ENCODE assay signal across 9 cellular contexts in genomic region chr1:6519935-6520621, GRCh38. TPM values are rescaled to one million over a fixed set of nuclear protein-coding genes. Genes with fewer than 3 reads are reported as not detected.
DNase-seq lines count a peak whose midpoint lies in the region; ATAC-seq and TF ChIP-seq lines count a peak whose summit lies in the region.
"Had no signal": no experiment of that assay in that cellular context is flagged by ENCODE, and none has a peak within 500 bp of the region (broad histone marks: within the 10 kb centered on the region; RNA-seq: fewer than 3 reads in every experiment).

No MANE protein-coding gene starts in this region.

- H3K36me3 ChIP-seq in fibroblast of lung (ENCODE audit: control insufficient read depth, insufficient read depth, low read length) (peaks cover 3% of the 10 kb centered on the region), OCI-LY7 (ENCODE audit: insufficient read depth, low read length) (peaks cover 12% of the 10 kb centered on the region)

- H4K20me1 ChIP-seq in fibroblast of lung (ENCODE audit: control insufficient read depth, extremely low read depth, insufficient read depth, low read length) (no peaks in the 10 kb centered on the region), OCI-LY7 (ENCODE audit: insufficient read depth, low read length) (no peaks in the 10 kb centered on the region)

- ATAC-seq in omental fat pad (ENCODE audit: low FRiP score): peak; percentile 63
- ATAC-seq in GM18517 (IDR thresholded peaks at IDR 0.05; ENCODE audit: unreplicated experiment): no peak

- DNase-seq in Daoy (ENCODE audit: low read depth) (peak; percentile 93), NCI-H446 (lab: John Stamatoyannopoulos, UW) (peak; percentile 89 to 92), fibroblast of lung (ENCODE audit: low read depth in 2 of 2) (peak; percentile 75 to 84), omental fat pad (ENCODE audit: low spot score) (no peak), OCI-LY7 (ENCODE audit: low spot score) (no peak)
- DNase-seq in activated CD4-positive, alpha-beta T cell treated with anti-CD3 and anti-CD28 coated beads for 1 hour: no peak
- no peak for DNase-seq in NK-92 treated with Interleukin-12 subunit alpha and Interleukin-12 subunit beta, amount 100 ng/mL, for 24 hours (lab: John Stamatoyannopoulos, UW)

- no peaks in the 10 kb centered on the region for H3K9me2 ChIP-seq in OCI-LY7 (ENCODE audit: insufficient read depth, low read length)

- CTCF ChIA-PET in OCI-LY7 (lab: Charles Lee; ENCODE audit: unreplicated experiment): no interaction called here

- no peaks in the 10 kb centered on the region for H3K9me3 ChIP-seq in fibroblast of lung (ENCODE audit: control insufficient read depth, insufficient read depth, low read depth, low read length)
- H3K9me3 ChIP-seq in OCI-LY7 (ENCODE audit: low read length): no peaks in the 10 kb centered on the region

- BruUV-seq in OCI-LY7 (replicated peaks; lab: Mats Ljungman, UMichigan): no TSS peak

- peak overlapping the region; percentile 41 for H3K4me2 ChIP-seq in fibroblast of lung (ENCODE audit: extremely low read depth, insufficient read depth, low read length)
- no peak overlapping the region for H3K4me2 ChIP-seq in OCI-LY7 (ENCODE audit: low read length)

- no peak overlapping the region for H3K9ac ChIP-seq in fibroblast of lung (ENCODE audit: insufficient read depth, low read length)

- intact Hi-C loops in OCI-LY7 (cut with micrococcal nuclease; ENCODE audit: unreplicated experiment): loop anchor here (5.0 kb wide), 1 partner anchor 33 kb away; no protein-coding TSS in a partner anchor

- H2AFZ ChIP-seq in fibroblast of lung (ENCODE audit: low read length): no peak overlapping the region
- no peak overlapping the region for H2AFZ ChIP-seq in OCI-LY7 (ENCODE audit: low read length)

- no peaks in the 10 kb centered on the region for H3K27me3 ChIP-seq in fibroblast of lung (ENCODE audit: control insufficient read depth, insufficient read depth, low read length)

- TF ChIP-seq CTCF in fibroblast of lung (conservative IDR thresholded peaks at IDR 0.05 in 1 of 2, IDR thresholded peaks at IDR 0.05 in 1 of 2; ENCODE audit: low read depth in 1 of 2, low read length in 2 of 2) (no peak), omental fat pad (IDR thresholded peaks at IDR 0.05) (no peak), OCI-LY7 (conservative IDR thresholded peaks at IDR 0.05; ENCODE audit: low read length) (no peak)

- H3K4me3 ChIP-seq in fibroblast of lung (replicated peaks in 1 of 4; ENCODE audit: control extremely low read depth in 1 of 4, insufficient read depth in 1 of 4, low read depth in 3 of 4, low read length in 4 of 4) (no peak overlapping the region), OCI-LY7 (ENCODE audit: low read depth, low read length, poor library complexity, severe bottlenecking) (no peak overlapping the region)

- H3K4me1 ChIP-seq in fibroblast of lung (ENCODE audit: control insufficient read depth, extremely low read depth, insufficient read depth, low read length) (no peaks in the 10 kb centered on the region), OCI-LY7 (ENCODE audit: insufficient read depth, low read length, poor library complexity, severe bottlenecking) (no peaks in the 10 kb centered on the region)

- H3K79me2 ChIP-seq in fibroblast of lung (ENCODE audit: control insufficient read depth, insufficient read depth, low read length): no peaks in the 10 kb centered on the region
- H3K79me2 ChIP-seq in OCI-LY7 (ENCODE audit: insufficient read depth, low read depth, low read length): no peaks in the 10 kb centered on the region

- POLR2A ChIA-PET in OCI-LY7 (lab: Charles Lee): no interaction called here

- no peak overlapping the region for H3K27ac ChIP-seq in fibroblast of lung (ENCODE audit: insufficient read depth, low read length)
- no peak overlapping the region for H3K27ac ChIP-seq in OCI-LY7 (ENCODE audit: low read depth, low read length, poor library complexity, severe bottlenecking)

RNA-seq across cellular contexts. Expression of gene PLEKHG5, which starts 28.6 kb away (rescaled TPM):
- 8.1 and 8.4 TPM in 2 replicates for total RNA-seq in Daoy (2014; rRNA removed; shearing (Covaris generic))
- total RNA-seq in fibroblast of lung: 1.3 and 3.3 TPM in 2 replicates
- 0.42 and 0.79 TPM in 2 replicates for polyA plus RNA-seq in fibroblast of lung
- polyA plus RNA-seq in fibroblast of lung (2012): 0.98 and 2.2 TPM in 2 replicates
- 0.56 and 1.6 TPM in 2 replicates for polyA minus RNA-seq in fibroblast of lung (ENCODE audit: low replicate concordance)
- total RNA-seq in omental fat pad: 10 to 100 TPM in 1 of 4 donors, 1 to 10 TPM in 3; 6.6 to 24.6 (median 7.9) TPM
- 0.67 and 1.6 TPM in 2 replicates for total RNA-seq in OCI-LY7 (2014; rRNA removed; shearing (Covaris generic))
- total RNA-seq in OCI-LY7 (2022): 1.7 and 2.4 TPM in 2 replicates

RNA-seq across cellular contexts. Expression of gene NOL9, which starts 34.2 kb away (rescaled TPM):
- total RNA-seq in Daoy (2014; rRNA removed; shearing (Covaris generic)): 29.9 and 42.1 TPM in 2 replicates
- total RNA-seq in fibroblast of lung (17.5 and 18.7 TPM in 2 replicates), omental fat pad (10 to 100 TPM; 18.2 to 45.2 (median 24.7) TPM), OCI-LY7 (2022) (58.8 and 65.5 TPM in 2 replicates)
- 19.0 and 24.2 TPM in 2 replicates for polyA plus RNA-seq in fibroblast of lung
- polyA plus RNA-seq in fibroblast of lung (2012): 6.7 and 7.7 TPM in 2 replicates
- polyA minus RNA-seq in fibroblast of lung (ENCODE audit: low replicate concordance): 18.0 and 19.0 TPM in 2 replicates
- total RNA-seq in OCI-LY7 (2014; rRNA removed; shearing (Covaris generic)): 30.7 and 39.1 TPM in 2 replicates

RNA-seq across cellular contexts. Expression of gene TAS1R1, which starts 35.0 kb away (rescaled TPM):
- not detected in 2 replicates for total RNA-seq in Daoy (2014; rRNA removed; shearing (Covaris generic))
- total RNA-seq in fibroblast of lung (under 0.01 and 0.17 TPM in 2 replicates), omental fat pad (under 1 TPM in 1 of 4 donors, not detected in 3; 0.19 TPM), OCI-LY7 (2022) (0.11 TPM in 1 of 2 replicates, not detected in the other)
- 0.05 and 0.10 TPM in 2 replicates for polyA plus RNA-seq in fibroblast of lung
- 0.03 and 0.06 TPM in 2 replicates for polyA plus RNA-seq in fibroblast of lung (2012)
- not detected in 2 replicates for polyA minus RNA-seq in fibroblast of lung (ENCODE audit: low replicate concordance)
- total RNA-seq in OCI-LY7 (2014; rRNA removed; shearing (Covaris generic)): not detected in 2 replicates
- total RNA-seq: subcutaneous adipose tissue had no signal

RNA-seq across cellular contexts. Expression of gene TNFRSF25, which starts 54.1 kb away (rescaled TPM):
- 2.0 and 3.5 TPM in 2 replicates for total RNA-seq in Daoy (2014; rRNA removed; shearing (Covaris generic))
- 0.51 and 1.5 TPM in 2 replicates for total RNA-seq in fibroblast of lung
- 0.24 and 0.37 TPM in 2 replicates for polyA plus RNA-seq in fibroblast of lung
- 0.19 and 1.0 TPM in 2 replicates for polyA plus RNA-seq in fibroblast of lung (2012)
- polyA minus RNA-seq in fibroblast of lung (ENCODE audit: low replicate concordance): 0.26 TPM in 1 of 2 replicates, not detected in the other
- 10 to 100 TPM in 1 of 4 donors, 1 to 10 TPM in 3; 4.4 to 25.5 (median 6.6) TPM for total RNA-seq in omental fat pad
- total RNA-seq in OCI-LY7 (2014; rRNA removed; shearing (Covaris generic)): 1.7 and 2.8 TPM in 2 replicates
- 0.65 and 1.7 TPM in 2 replicates for total RNA-seq in OCI-LY7 (2022)

RNA-seq across cellular contexts. Expression of gene ZBTB48, which starts 59.7 kb away (rescaled TPM):
- 18.9 and 19.7 TPM in 2 replicates for total RNA-seq in Daoy (2014; rRNA removed; shearing (Covaris generic))
- total RNA-seq in fibroblast of lung (15.4 and 16.0 TPM in 2 replicates), omental fat pad (10 to 100 TPM in 3 of 4 donors, 1 to 10 TPM in 1; 9.9 to 19.2 (median 13.4) TPM), OCI-LY7 (2022) (51.3 and 58.2 TPM in 2 replicates)
- 4.9 and 5.7 TPM in 2 replicates for polyA plus RNA-seq in fibroblast of lung
- polyA plus RNA-seq in fibroblast of lung (2012): 11.3 and 12.3 TPM in 2 replicates
- polyA minus RNA-seq in fibroblast of lung (ENCODE audit: low replicate concordance): 7.1 and 9.1 TPM in 2 replicates
- 28.9 and 41.9 TPM in 2 replicates for total RNA-seq in OCI-LY7 (2014; rRNA removed; shearing (Covaris generic))

Comparison
In these comparisons a context has a peak if more than half of its experiments do, and no peak if none do; other contexts are left out.
1. DNase-seq: peak in Daoy (single experiment), NCI-H446 (2 of 2) and fibroblast of lung (2 of 2); none in omental fat pad (single experiment), OCI-LY7 (single experiment), activated CD4-positive, alpha-beta T cell treated with anti-CD3 and anti-CD28 coated beads for 1 hour (single experiment) and NK-92 treated with Interleukin-12 subunit alpha and Interleukin-12 subunit beta, amount 100 ng/mL, for 24 hours (single experiment).